In genomic region chr6:83592770-83593394, GRCh38 we compare ENCODE assay signal across 8 cellular contexts.
DNase-seq lines count a peak whose midpoint lies in the region; ATAC-seq and TF ChIP-seq lines count a peak whose summit lies in the region.

No MANE protein-coding gene starts in this region.

- no peak overlapping the region for H3K4me3 Mint-ChIP-seq in chondrocyte (ENCODE audit: unreplicated experiment)
- H3K4me3 Mint-ChIP-seq in stimulated activated naive B cell treated with anti-CD40 and anti-IgM and Interleukin-4, amounts not matched to agents 10 μg/mL and 1 μg/mL and 100 μg/mL, for 72 hours: no peak overlapping the region
- no peak overlapping the region for H3K4me3 Mint-ChIP-seq in activated T-helper 2 cell treated with anti-CD3 and anti-CD28 coated beads, Interferon-gamma antibody, Interleukin-2, Interleukin-4, amounts not matched to agents 10 μg/mL and 5 μg/mL and 100 μg/mL, durations not matched to agents 14 hours and 24 hours and 36 hours (ENCODE audit: low read depth)
- no peak overlapping the region for H3K4me3 Mint-ChIP-seq in activated CD4-positive, alpha-beta memory T cell treated with anti-CD3 and anti-CD28 coated beads, Interleukin-2, amount 10 ng/mL, durations not matched to agents 7 days and 5 days

- H3K4me3 ChIP-seq in heart left ventricle (no peak overlapping the region), right cardiac atrium (ENCODE audit: low read length) (no peak overlapping the region)

- no peaks in the 10 kb centered on the region for H3K4me1 Mint-ChIP-seq in chondrocyte (ENCODE audit: low read depth)
- peaks cover 0 to 1% of the 10 kb centered on the region in 2 donors for H3K4me1 Mint-ChIP-seq in stimulated activated naive B cell treated with anti-CD40 and anti-IgM and Interleukin-4, amounts not matched to agents 10 μg/mL and 1 μg/mL and 100 μg/mL, for 72 hours
- H3K4me1 Mint-ChIP-seq in activated T-helper 2 cell treated with anti-CD3 and anti-CD28 coated beads, Interferon-gamma antibody, Interleukin-2, Interleukin-4, amounts not matched to agents 10 μg/mL and 5 μg/mL and 100 μg/mL, durations not matched to agents 14 hours and 24 hours and 36 hours (ENCODE audit: low read depth): no peaks in the 10 kb centered on the region
- no peaks in the 10 kb centered on the region for H3K4me1 Mint-ChIP-seq in activated CD4-positive, alpha-beta memory T cell treated with anti-CD3 and anti-CD28 coated beads, Interleukin-2, amount 10 ng/mL, durations not matched to agents 7 days and 5 days

- POLR2A ChIA-PET in activated CD4-positive, alpha-beta memory T cell treated with anti-CD3 and anti-CD28 coated beads, Interleukin-2, amount 10 ng/mL, durations not matched to agents 7 days and 5 days (lab: Charles Lee): no interaction called here

- TF ChIP-seq CTCF in heart left ventricle (IDR thresholded peaks at IDR 0.05) (peak in 7 of 12 donors; percentile 8 to 33 (median 20)), chondrocyte (IDR thresholded peaks at IDR 0.05) (peak; percentile 61)

- H3K9me3 ChIP-seq in heart left ventricle (no peaks in the 10 kb centered on the region), right cardiac atrium (ENCODE audit: control insufficient read depth, low read length) (no peaks in the 10 kb centered on the region)

- no peaks in the 10 kb centered on the region for H3K36me3 Mint-ChIP-seq in chondrocyte (ENCODE audit: low read depth)
- H3K36me3 Mint-ChIP-seq in stimulated activated naive B cell treated with anti-CD40 and anti-IgM and Interleukin-4, amounts not matched to agents 10 μg/mL and 1 μg/mL and 100 μg/mL, for 72 hours: no peaks in the 10 kb centered on the region
- no peaks in the 10 kb centered on the region for H3K36me3 Mint-ChIP-seq in activated T-helper 2 cell treated with anti-CD3 and anti-CD28 coated beads, Interferon-gamma antibody, Interleukin-2, Interleukin-4, amounts not matched to agents 10 μg/mL and 5 μg/mL and 100 μg/mL, durations not matched to agents 14 hours and 24 hours and 36 hours (ENCODE audit: low read depth)
- no peaks in the 10 kb centered on the region for H3K36me3 Mint-ChIP-seq in activated CD4-positive, alpha-beta memory T cell treated with anti-CD3 and anti-CD28 coated beads, Interleukin-2, amount 10 ng/mL, durations not matched to agents 7 days and 5 days (ENCODE audit: low read depth)

- H3K27me3 Mint-ChIP-seq in chondrocyte (ENCODE audit: low read depth): peaks cover 14% of the 10 kb centered on the region
- H3K27me3 Mint-ChIP-seq in stimulated activated naive B cell treated with anti-CD40 and anti-IgM and Interleukin-4, amounts not matched to agents 10 μg/mL and 1 μg/mL and 100 μg/mL, for 72 hours: no peaks in the 10 kb centered on the region
- H3K27me3 Mint-ChIP-seq in activated T-helper 2 cell treated with anti-CD3 and anti-CD28 coated beads, Interferon-gamma antibody, Interleukin-2, Interleukin-4, amounts not matched to agents 10 μg/mL and 5 μg/mL and 100 μg/mL, durations not matched to agents 14 hours and 24 hours and 36 hours (ENCODE audit: low read depth): no peaks in the 10 kb centered on the region
- no peaks in the 10 kb centered on the region for H3K27me3 Mint-ChIP-seq in activated CD4-positive, alpha-beta memory T cell treated with anti-CD3 and anti-CD28 coated beads, Interleukin-2, amount 10 ng/mL, durations not matched to agents 7 days and 5 days

- CTCF ChIA-PET in activated CD4-positive, alpha-beta memory T cell treated with anti-CD3 and anti-CD28 coated beads, Interleukin-2, amount 10 ng/mL, durations not matched to agents 7 days and 5 days (lab: Charles Lee): no interaction called here

- H3K27ac Mint-ChIP-seq in chondrocyte (ENCODE audit: unreplicated experiment): no peak overlapping the region
- H3K27ac Mint-ChIP-seq in stimulated activated naive B cell treated with anti-CD40 and anti-IgM and Interleukin-4, amounts not matched to agents 10 μg/mL and 1 μg/mL and 100 μg/mL, for 72 hours: no peak overlapping the region
- no peak overlapping the region for H3K27ac Mint-ChIP-seq in activated T-helper 2 cell treated with anti-CD3 and anti-CD28 coated beads, Interferon-gamma antibody, Interleukin-2, Interleukin-4, amounts not matched to agents 10 μg/mL and 5 μg/mL and 100 μg/mL, durations not matched to agents 14 hours and 24 hours and 36 hours
- H3K27ac Mint-ChIP-seq in activated CD4-positive, alpha-beta memory T cell treated with anti-CD3 and anti-CD28 coated beads, Interleukin-2, amount 10 ng/mL, durations not matched to agents 7 days and 5 days: no peak overlapping the region

- intact Hi-C loops in heart left ventricle (cut with DNase I): no loop called here
- intact Hi-C loops in right cardiac atrium (cut with DNase I): no loop called here
- intact Hi-C loops in activated T-helper 2 cell treated with anti-CD3 and anti-CD28 coated beads, Interferon-gamma antibody, Interleukin-2, Interleukin-4, amounts not matched to agents 10 μg/mL and 5 μg/mL and 100 μg/mL, durations not matched to agents 14 hours and 24 hours and 36 hours (cut with micrococcal nuclease): no loop called here

- 74 to 82% (median 77%) methylated on average over 2 of the region's 2 CpGs for WGBS in heart left ventricle, 4 donors
- WGBS in right cardiac atrium: 80% methylated on average over 2 of the region's 2 CpGs

- H3K27ac ChIP-seq in heart left ventricle (no peak overlapping the region), right cardiac atrium (ENCODE audit: low read length) (no peak overlapping the region)

- H3K36me3 ChIP-seq in heart left ventricle: no peaks in the 10 kb centered on the region

- no peak for TF ChIP-seq POLR2A in heart left ventricle (IDR thresholded peaks at IDR 0.05)

- H3K27me3 ChIP-seq in heart left ventricle (no peaks in the 10 kb centered on the region), right cardiac atrium (ENCODE audit: control insufficient read depth, insufficient read depth) (no peaks in the 10 kb centered on the region)

- ATAC-seq in heart left ventricle (peak in 1 of 4 donors; percentile 29), right cardiac atrium (no peak), HG02588 (IDR thresholded peaks at IDR 0.05; ENCODE audit: unreplicated experiment) (peak; percentile 98)
- peak; percentile 67 to 78 for ATAC-seq in stimulated activated naive B cell treated with anti-CD40 and anti-IgM and Interleukin-4, amounts not matched to agents 10 μg/mL and 1 μg/mL and 100 μg/mL, for 72 hours (replicated peaks)

- H3K9me3 Mint-ChIP-seq in chondrocyte (ENCODE audit: low read depth): no peaks in the 10 kb centered on the region
- H3K9me3 Mint-ChIP-seq in stimulated activated naive B cell treated with anti-CD40 and anti-IgM and Interleukin-4, amounts not matched to agents 10 μg/mL and 1 μg/mL and 100 μg/mL, for 72 hours: no peaks in the 10 kb centered on the region
- no peaks in the 10 kb centered on the region for H3K9me3 Mint-ChIP-seq in activated T-helper 2 cell treated with anti-CD3 and anti-CD28 coated beads, Interferon-gamma antibody, Interleukin-2, Interleukin-4, amounts not matched to agents 10 μg/mL and 5 μg/mL and 100 μg/mL, durations not matched to agents 14 hours and 24 hours and 36 hours
- H3K9me3 Mint-ChIP-seq in activated CD4-positive, alpha-beta memory T cell treated with anti-CD3 and anti-CD28 coated beads, Interleukin-2, amount 10 ng/mL, durations not matched to agents 7 days and 5 days: no peaks in the 10 kb centered on the region

- H3K4me1 ChIP-seq in heart left ventricle (no peaks in the 10 kb centered on the region), right cardiac atrium (ENCODE audit: control insufficient read depth, insufficient read depth, low read length) (no peaks in the 10 kb centered on the region)

- DNase-seq in heart left ventricle (no peak), right cardiac atrium (no peak), M059J (ENCODE audit: low read depth) (peak; percentile 54), chondrocyte (ENCODE audit: low spot score) (no peak)
- no peak for DNase-seq in stimulated activated naive B cell treated with anti-CD40 and anti-IgM and Interleukin-4, amounts not matched to agents 10 μg/mL and 1 μg/mL and 100 μg/mL, for 72 hours
- DNase-seq in activated T-helper 2 cell treated with anti-CD3 and anti-CD28 coated beads, Interferon-gamma antibody, Interleukin-2, Interleukin-4, amounts not matched to agents 10 μg/mL and 5 μg/mL and 100 μg/mL, durations not matched to agents 14 hours and 24 hours and 36 hours (ENCODE audit: low spot score): no peak
- no peak for DNase-seq in activated CD4-positive, alpha-beta memory T cell treated with anti-CD3 and anti-CD28 coated beads, Interleukin-2, amount 10 ng/mL, durations not matched to agents 7 days and 5 days

Comparison
In these comparisons a context has a peak if more than half of its experiments do, and no peak if none do; other contexts are left out.
1. ATAC-seq: peak in HG02588 (single experiment) and stimulated activated naive B cell treated with anti-CD40 and anti-IgM and Interleukin-4, amounts not matched to agents 10 μg/mL and 1 μg/mL and 100 μg/mL, for 72 hours (2 of 2); none in right cardiac atrium (0 of 2).